Comparison of ENCODE assay signal across 17 cellular contexts in genomic region chrX:154321152-154321551, GRCh38. TPM values are rescaled to one million over a fixed set of nuclear protein-coding genes. Genes with fewer than 3 reads are reported as not detected.
"Had no signal": no experiment of that assay in that cellular context is flagged by ENCODE, and none has a peak within 500 bp of the region (broad histone marks: within the 10 kb centered on the region; RNA-seq: fewer than 3 reads in every experiment).

No MANE protein-coding gene starts in this region.

- H3K4me2 ChIP-seq: neural progenitor cell had no signal

- H2AFZ ChIP-seq: neural progenitor cell had no signal

- H3K4me3 ChIP-seq: esophagus squamous epithelium, neural progenitor cell, pancreas, tibial nerve had no signal

- H3K36me3 Mint-ChIP-seq: activated naive CD4-positive, alpha-beta T cell treated with anti-CD3 and anti-CD28 coated beads, Interleukin-2, amount 50 U/mL, for 72 hours; neural progenitor cell had no signal

- H3K9me3 ChIP-seq: esophagus squamous epithelium, pancreas, tibial nerve had no signal

- H3K27me3 ChIP-seq: esophagus squamous epithelium, neural progenitor cell had no signal

- H3K27ac Mint-ChIP-seq: neural progenitor cell had no signal

- H3K4me3 Mint-ChIP-seq: neural progenitor cell had no signal

- H3K27ac ChIP-seq: esophagus squamous epithelium, neural progenitor cell, pancreas, tibial nerve, WERI-Rb-1 had no signal

- FAIRE-seq: bronchial epithelial cell, pancreas had no signal

- H3K4me1 ChIP-seq: neural progenitor cell, pancreas had no signal

- H3K9me3 Mint-ChIP-seq: activated naive CD4-positive, alpha-beta T cell treated with anti-CD3 and anti-CD28 coated beads, Interleukin-2, amount 50 U/mL, for 72 hours had no signal

- DNase-seq: activated CD4-positive, alpha-beta T cell treated with anti-CD3 and anti-CD28 coated beads for 48 hours; activated CD8-positive, alpha-beta memory T cell treated with anti-CD3 and anti-CD28 coated beads for 24 hours; aorta; esophagus squamous epithelium; islet precursor cell; mesendoderm; pancreas; stimulated activated CD4-positive, alpha-beta T cell treated with anti-CD3 and anti-CD28 coated beads, Interleukin-4, amount 100 ng/mL, for 1 hour; T-helper 1 cell had no signal

- H3K36me3 ChIP-seq: esophagus squamous epithelium, neural progenitor cell, pancreas, tibial nerve, WERI-Rb-1 had no signal

- H3K9ac ChIP-seq: neural progenitor cell had no signal

RNA-seq across cellular contexts. Expression of gene TKTL1, which starts 25.6 kb away (rescaled TPM):
- total RNA-seq: bronchial epithelial cell, esophagus squamous epithelium, pancreas, tibial nerve had no signal
- polyA plus RNA-seq: aorta, pancreas had no signal

RNA-seq across cellular contexts. Expression of gene TEX28, which starts 26.2 kb away (rescaled TPM):
- total RNA-seq: activated naive CD4-positive, alpha-beta T cell treated with anti-CD3 and anti-CD28 coated beads, Interleukin-2, amount 50 U/mL, for 72 hours; aorta; bronchial epithelial cell; esophagus squamous epithelium; left ventricle myocardium superior; pancreas; SK-MEL-5; subcutaneous adipose tissue; tibial nerve had no signal
- polyA plus RNA-seq: aorta, pancreas had no signal
